Comparison of ENCODE assay signal across 19 cellular contexts in the genomic region with DNA sequence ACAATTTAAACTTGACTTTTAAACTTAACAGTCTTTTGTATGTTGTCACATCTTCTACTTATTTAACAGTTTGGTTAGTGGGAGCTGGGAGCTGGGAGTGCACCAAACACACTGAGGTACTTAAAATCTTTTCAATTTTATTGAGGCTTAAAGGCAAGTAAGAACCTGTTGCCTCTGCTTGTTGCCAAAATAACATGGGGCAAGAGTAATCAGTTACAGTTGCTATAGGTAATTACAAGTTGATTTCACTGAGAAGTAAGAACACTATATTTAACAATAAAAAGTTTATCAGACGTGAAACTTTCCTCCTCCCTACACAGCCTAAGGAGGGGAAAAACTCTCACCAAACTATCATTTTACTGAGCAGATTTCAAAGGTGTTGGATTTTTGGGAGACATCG.
DNase-seq lines count a peak whose midpoint lies in the region; ATAC-seq, FAIRE-seq and TF ChIP-seq lines count a peak whose summit lies in the region.
"Had no signal": no experiment of that assay in that cellular context is flagged by ENCODE, and none has a peak within 500 bp of the region (broad histone marks: within the 10 kb centered on the region; RNA-seq: fewer than 3 reads in every experiment).

No MANE protein-coding gene starts in this region.

- H3K4me3 ChIP-seq in bronchial epithelial cell (ENCODE audit: low read depth, low read length): no peak overlapping the region
- H3K4me3 ChIP-seq in suprapubic skin: no peak overlapping the region
- H3K4me3 ChIP-seq: BLaER1 treated with 17β-estradiol and CSF1 and Interleukin-3, amounts not matched to agents 10 nM and 100 nM had no signal

- FAIRE-seq in bronchial epithelial cell (lab: Jason Lieb, UNC): no peak
- FAIRE-seq: HepG2, RCC 7860 had no signal

- H3K9me3 ChIP-seq in suprapubic skin: no peaks in the 10 kb centered on the region
- H3K9me3 ChIP-seq: BLaER1 treated with 17β-estradiol and CSF1 and Interleukin-3, amounts not matched to agents 10 nM and 100 nM had no signal

- TF ChIP-seq CTCF in bronchial epithelial cell (IDR thresholded peaks at IDR 0.05; ENCODE audit: insufficient read depth, low read length, severe bottlenecking) (no peak), suprapubic skin (IDR thresholded peaks at IDR 0.05) (no peak), omental fat pad (IDR thresholded peaks at IDR 0.05) (no peak)

- no peak for ATAC-seq in HG03354 (IDR thresholded peaks at IDR 0.05; ENCODE audit: poor library complexity, severe bottlenecking, unreplicated experiment)
- no peak for ATAC-seq in omental fat pad (ENCODE audit: low FRiP score)
- ATAC-seq: HepG2 had no signal

- H3K27me3 ChIP-seq in bronchial epithelial cell (ENCODE audit: control insufficient read depth, insufficient read depth, low read length): no peaks in the 10 kb centered on the region
- no peaks in the 10 kb centered on the region for H3K27me3 ChIP-seq in suprapubic skin
- H3K27me3 ChIP-seq: BLaER1 treated with 17β-estradiol and CSF1 and Interleukin-3, amounts not matched to agents 10 nM and 100 nM had no signal

- TF ChIP-seq EP300 in suprapubic skin (IDR thresholded peaks at IDR 0.05): no peak

- H3K27ac ChIP-seq in suprapubic skin: peak overlapping the region; percentile 59
- H3K27ac ChIP-seq: BLaER1 treated with 17β-estradiol and CSF1 and Interleukin-3, amounts not matched to agents 10 nM and 100 nM; KMS-11 had no signal

- WGBS in suprapubic skin: 52% methylated on average over 2 of the region's 2 CpGs

- peaks cover 22% of the 10 kb centered on the region for H3K4me1 ChIP-seq in suprapubic skin

- TF ChIP-seq POLR2A in suprapubic skin (IDR thresholded peaks at IDR 0.05): no peak

- DNase-seq in NCI-H510A treated with DMSO at 0.1 percent for 48 hours (lab: John Stamatoyannopoulos, UW): peak; percentile 25
- DNase-seq in NCI-H510A (lab: John Stamatoyannopoulos, UW): no peak
- peak; percentile 40 for DNase-seq in NCI-H345 (lab: John Stamatoyannopoulos, UW)
- DNase-seq in bronchial epithelial cell (ENCODE audit: low read depth): peak; percentile 87
- no peak for DNase-seq in suprapubic skin (ENCODE audit: low spot score in 2 of 2)
- no peak for DNase-seq in omental fat pad (ENCODE audit: low spot score)
- no peak for DNase-seq in A172 (ENCODE audit: low spot score)
- DNase-seq: 8988T, GF-D8, NCI-H1417 treated with DMSO at 0.1 percent for 48 hours, NCI-H2029, NCI-H226, NCI-H82, SIG-M5 had no signal

- no peaks in the 10 kb centered on the region for H3K36me3 ChIP-seq in bronchial epithelial cell (ENCODE audit: control insufficient read depth, insufficient read depth, low read length)
- no peaks in the 10 kb centered on the region for H3K36me3 ChIP-seq in suprapubic skin

Comparison
In these comparisons a context has a peak if more than half of its experiments do, and no peak if none do; other contexts are left out.
1. DNase-seq: peak in NCI-H510A treated with DMSO at 0.1 percent for 48 hours (single experiment), NCI-H345 (single experiment) and bronchial epithelial cell (single experiment); none in NCI-H510A (single experiment), suprapubic skin (0 of 2), omental fat pad (single experiment) and A172 (single experiment).